In the genomic region with DNA sequence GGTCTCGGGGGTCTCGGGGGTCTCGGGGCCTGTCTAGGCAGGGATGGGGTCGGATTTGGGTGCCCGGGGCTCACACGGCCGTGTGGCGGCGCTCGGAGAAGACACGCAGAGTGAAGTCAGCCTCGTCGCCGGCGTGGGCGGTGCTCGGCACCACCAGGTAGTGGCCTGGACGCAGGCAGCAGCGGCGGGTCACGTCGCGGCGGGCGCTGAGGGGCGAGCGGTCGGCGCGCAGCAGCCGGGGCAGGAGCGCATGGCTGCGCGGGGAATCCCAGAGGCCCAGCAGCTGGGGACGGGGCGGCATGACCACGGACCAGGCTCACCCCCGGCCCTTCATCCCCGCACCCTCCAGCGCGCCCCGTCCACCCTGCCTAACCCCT, we compare ENCODE assay signal across 1 cellular context.
TF ChIP-seq lines count a peak whose summit lies in the region.

No MANE protein-coding gene starts in this region.

TF ChIP-seq in HepG2, 621 proteins besides CTCF, POLR2A, EP300 and RAD21 (continues in another document):
- TF ChIP-seq IRF9 (CRISPR knock-in tag; IDR thresholded peaks at IDR 0.05; ENCODE audit: borderline replicate concordance) (no peak), ZNF20 (CRISPR knock-in tag; IDR thresholded peaks at IDR 0.05) (no peak), ZNF33A (CRISPR knock-in tag; IDR thresholded peaks at IDR 0.05; ENCODE audit: borderline replicate concordance) (no peak), SMARCC2 (IDR thresholded peaks at IDR 0.05) (no peak), ZNF777 (CRISPR knock-in tag; IDR thresholded peaks at IDR 0.05) (peak; percentile 95), ZNF616 (CRISPR knock-in tag; IDR thresholded peaks at IDR 0.05; ENCODE audit: low read depth) (no peak), GPBP1L1 (CRISPR knock-in tag; IDR thresholded peaks at IDR 0.05) (no peak), MAX (IDR thresholded peaks at IDR 0.05) (0 out of 2 replicates have a peak, but pooled peaks have one; percentile 48), SOX13 (IDR thresholded peaks at IDR 0.05) (no peak), SOX13 (CRISPR knock-in tag; conservative IDR thresholded peaks at IDR 0.05 in 1 of 2, IDR thresholded peaks at IDR 0.05 in 1 of 2) (no peak), RFXAP (CRISPR knock-in tag; IDR thresholded peaks at IDR 0.05; ENCODE audit: borderline replicate concordance) (no peak), TEAD2 (CRISPR knock-in tag; IDR thresholded peaks at IDR 0.05) (no peak), SRSF9 (IDR thresholded peaks at IDR 0.05; ENCODE audit: borderline replicate concordance, insufficient read depth, low read depth, low read length, poor library complexity, severe bottlenecking) (no peak), ZNF101 (CRISPR knock-in tag; IDR thresholded peaks at IDR 0.05; ENCODE audit: borderline replicate concordance, low read depth) (no peak), KMT2B (CRISPR knock-in tag; IDR thresholded peaks at IDR 0.05) (no peak), MLX (CRISPR knock-in tag; IDR thresholded peaks at IDR 0.05) (no peak), KLF6 (CRISPR knock-in tag; IDR thresholded peaks at IDR 0.05) (no peak), ZNF451 (CRISPR knock-in tag; IDR thresholded peaks at IDR 0.05) (no peak), ZNF841 (CRISPR knock-in tag; IDR thresholded peaks at IDR 0.05; ENCODE audit: borderline replicate concordance) (no peak), ZNF292 (CRISPR knock-in tag; IDR thresholded peaks at IDR 0.05; ENCODE audit: borderline replicate concordance, low read depth) (no peak), RBFOX2 (IDR thresholded peaks at IDR 0.05; ENCODE audit: low read depth, low read length) (peak; percentile 59), CEBPG (CRISPR knock-in tag; IDR thresholded peaks at IDR 0.05) (no peak), IKZF5 (CRISPR knock-in tag; IDR thresholded peaks at IDR 0.05) (no peak), HOXD1 (CRISPR knock-in tag; IDR thresholded peaks at IDR 0.05) (no peak), HMG20B (CRISPR knock-in tag; conservative IDR thresholded peaks at IDR 0.05) (no peak), ZZZ3 (CRISPR knock-in tag; IDR thresholded peaks at IDR 0.05; ENCODE audit: borderline replicate concordance) (no peak), SSRP1 (CRISPR knock-in tag; IDR thresholded peaks at IDR 0.05) (no peak), MBD4 (IDR thresholded peaks at IDR 0.05; ENCODE audit: borderline replicate concordance, low read length) (no peak), HNRNPK (IDR thresholded peaks at IDR 0.05; ENCODE audit: low read depth, low read length, poor library complexity, severe bottlenecking) (peak; percentile 66), ZBTB10 (CRISPR knock-in tag; IDR thresholded peaks at IDR 0.05; ENCODE audit: borderline replicate concordance) (no peak), ZNF740 (CRISPR knock-in tag; IDR thresholded peaks at IDR 0.05) (0 out of 2 replicates have a peak, but pooled peaks have one; percentile 53), RFXANK (CRISPR knock-in tag; IDR thresholded peaks at IDR 0.05) (no peak), ZNF792 (CRISPR knock-in tag; IDR thresholded peaks at IDR 0.05) (no peak), ZNF446 (CRISPR knock-in tag; IDR thresholded peaks at IDR 0.05) (no peak), ZNF567 (CRISPR knock-in tag; IDR thresholded peaks at IDR 0.05; ENCODE audit: borderline replicate concordance) (no peak), ZNF782 (CRISPR knock-in tag; IDR thresholded peaks at IDR 0.05; ENCODE audit: borderline replicate concordance) (no peak), CCDC6 (CRISPR knock-in tag; IDR thresholded peaks at IDR 0.05) (no peak), ELF3 (CRISPR knock-in tag; IDR thresholded peaks at IDR 0.05) (no peak), ZMAT3 (CRISPR knock-in tag; conservative IDR thresholded peaks at IDR 0.05) (no peak), GTF3A (CRISPR knock-in tag; conservative IDR thresholded peaks at IDR 0.05) (no peak), CSRNP1 (CRISPR knock-in tag; IDR thresholded peaks at IDR 0.05) (0 out of 2 replicates have a peak, but pooled peaks have one; percentile 23), SP1 (IDR thresholded peaks at IDR 0.05) (no peak), SP1 (CRISPR knock-in tag; IDR thresholded peaks at IDR 0.05) (0 out of 2 replicates have a peak, but pooled peaks have one; percentile 21)
- TF ChIP-seq, protein P1, sequence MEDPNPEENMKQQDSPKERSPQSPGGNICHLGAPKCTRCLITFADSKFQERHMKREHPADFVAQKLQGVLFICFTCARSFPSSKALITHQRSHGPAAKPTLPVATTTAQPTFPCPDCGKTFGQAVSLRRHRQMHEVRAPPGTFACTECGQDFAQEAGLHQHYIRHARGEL (CRISPR knock-in tag; IDR thresholded peaks at IDR 0.05), result no peak
- TF ChIP-seq, protein P2, sequence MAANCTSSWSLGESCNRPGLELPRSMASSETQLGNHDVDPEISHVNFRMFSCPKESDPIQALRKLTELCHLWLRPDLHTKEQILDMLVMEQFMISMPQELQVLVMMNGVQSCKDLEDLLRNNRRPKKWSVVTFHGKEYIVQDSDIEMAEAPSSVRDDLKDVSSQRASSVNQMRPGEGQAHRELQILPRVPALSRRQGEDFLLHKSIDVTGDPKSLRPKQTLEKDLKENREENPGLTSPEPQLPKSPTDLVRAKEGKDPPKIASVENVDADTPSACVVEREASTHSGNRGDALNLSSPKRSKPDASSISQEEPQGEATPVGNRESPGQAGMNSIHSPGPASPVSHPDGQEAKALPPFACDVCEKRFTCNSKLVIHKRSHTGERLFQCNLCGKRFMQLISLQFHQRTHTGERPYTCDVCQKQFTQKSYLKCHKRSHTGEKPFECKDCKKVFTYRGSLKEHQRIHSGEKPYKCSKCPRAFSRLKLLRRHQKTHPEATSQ (CRISPR knock-in tag; IDR thresholded peaks at IDR 0.05; ENCODE audit: borderline replicate concordance), result no peak
- TF ChIP-seq, protein P3, sequence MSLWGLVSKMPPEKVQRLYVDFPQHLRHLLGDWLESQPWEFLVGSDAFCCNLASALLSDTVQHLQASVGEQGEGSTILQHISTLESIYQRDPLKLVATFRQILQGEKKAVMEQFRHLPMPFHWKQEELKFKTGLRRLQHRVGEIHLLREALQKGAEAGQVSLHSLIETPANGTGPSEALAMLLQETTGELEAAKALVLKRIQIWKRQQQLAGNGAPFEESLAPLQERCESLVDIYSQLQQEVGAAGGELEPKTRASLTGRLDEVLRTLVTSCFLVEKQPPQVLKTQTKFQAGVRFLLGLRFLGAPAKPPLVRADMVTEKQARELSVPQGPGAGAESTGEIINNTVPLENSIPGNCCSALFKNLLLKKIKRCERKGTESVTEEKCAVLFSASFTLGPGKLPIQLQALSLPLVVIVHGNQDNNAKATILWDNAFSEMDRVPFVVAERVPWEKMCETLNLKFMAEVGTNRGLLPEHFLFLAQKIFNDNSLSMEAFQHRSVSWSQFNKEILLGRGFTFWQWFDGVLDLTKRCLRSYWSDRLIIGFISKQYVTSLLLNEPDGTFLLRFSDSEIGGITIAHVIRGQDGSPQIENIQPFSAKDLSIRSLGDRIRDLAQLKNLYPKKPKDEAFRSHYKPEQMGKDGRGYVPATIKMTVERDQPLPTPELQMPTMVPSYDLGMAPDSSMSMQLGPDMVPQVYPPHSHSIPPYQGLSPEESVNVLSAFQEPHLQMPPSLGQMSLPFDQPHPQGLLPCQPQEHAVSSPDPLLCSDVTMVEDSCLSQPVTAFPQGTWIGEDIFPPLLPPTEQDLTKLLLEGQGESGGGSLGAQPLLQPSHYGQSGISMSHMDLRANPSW (CRISPR knock-in tag; IDR thresholded peaks at IDR 0.05; ENCODE audit: borderline replicate concordance), result no peak
- TF ChIP-seq, protein P4, sequence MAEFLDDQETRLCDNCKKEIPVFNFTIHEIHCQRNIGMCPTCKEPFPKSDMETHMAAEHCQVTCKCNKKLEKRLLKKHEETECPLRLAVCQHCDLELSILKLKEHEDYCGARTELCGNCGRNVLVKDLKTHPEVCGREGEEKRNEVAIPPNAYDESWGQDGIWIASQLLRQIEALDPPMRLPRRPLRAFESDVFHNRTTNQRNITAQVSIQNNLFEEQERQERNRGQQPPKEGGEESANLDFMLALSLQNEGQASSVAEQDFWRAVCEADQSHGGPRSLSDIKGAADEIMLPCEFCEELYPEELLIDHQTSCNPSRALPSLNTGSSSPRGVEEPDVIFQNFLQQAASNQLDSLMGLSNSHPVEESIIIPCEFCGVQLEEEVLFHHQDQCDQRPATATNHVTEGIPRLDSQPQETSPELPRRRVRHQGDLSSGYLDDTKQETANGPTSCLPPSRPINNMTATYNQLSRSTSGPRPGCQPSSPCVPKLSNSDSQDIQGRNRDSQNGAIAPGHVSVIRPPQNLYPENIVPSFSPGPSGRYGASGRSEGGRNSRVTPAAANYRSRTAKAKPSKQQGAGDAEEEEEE (CRISPR knock-in tag; IDR thresholded peaks at IDR 0.05; ENCODE audit: borderline replicate concordance), result no peak
- TF ChIP-seq, protein P5, sequence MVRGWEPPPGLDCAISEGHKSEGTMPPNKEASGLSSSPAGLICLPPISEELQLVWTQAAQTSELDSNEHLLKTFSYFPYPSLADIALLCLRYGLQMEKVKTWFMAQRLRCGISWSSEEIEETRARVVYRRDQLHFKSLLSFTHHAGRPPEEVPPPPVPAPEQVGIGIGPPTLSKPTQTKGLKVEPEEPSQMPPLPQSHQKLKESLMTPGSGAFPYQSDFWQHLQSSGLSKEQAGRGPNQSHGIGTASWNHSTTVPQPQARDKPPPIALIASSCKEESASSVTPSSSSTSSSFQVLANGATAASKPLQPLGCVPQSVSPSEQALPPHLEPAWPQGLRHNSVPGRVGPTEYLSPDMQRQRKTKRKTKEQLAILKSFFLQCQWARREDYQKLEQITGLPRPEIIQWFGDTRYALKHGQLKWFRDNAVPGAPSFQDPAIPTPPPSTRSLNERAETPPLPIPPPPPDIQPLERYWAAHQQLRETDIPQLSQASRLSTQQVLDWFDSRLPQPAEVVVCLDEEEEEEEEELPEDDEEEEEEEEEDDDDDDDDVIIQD (CRISPR knock-in tag; IDR thresholded peaks at IDR 0.05; ENCODE audit: low read depth), result no peak
